In the genomic region with DNA sequence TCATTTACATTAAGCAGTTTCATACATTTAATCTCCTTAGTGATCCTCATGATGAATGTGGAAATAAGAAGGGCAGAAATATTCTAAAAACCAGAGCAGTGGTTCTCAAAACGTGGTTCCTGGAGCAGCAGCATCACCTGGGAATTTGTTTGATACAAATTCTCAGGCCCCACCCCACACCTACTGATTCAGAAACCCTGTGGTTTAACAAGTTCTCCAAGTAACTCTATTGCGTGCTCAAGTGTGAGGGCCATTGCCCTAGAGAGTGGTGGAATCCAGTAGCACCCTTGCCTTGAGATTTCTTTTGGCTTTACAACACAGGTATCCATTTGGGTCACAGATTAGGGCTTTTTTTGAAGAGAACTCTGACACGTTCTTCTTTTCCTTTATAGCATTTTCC, we compare ENCODE assay signal across 20 cellular contexts.
DNase-seq lines count a peak whose midpoint lies in the region; ATAC-seq, FAIRE-seq and TF ChIP-seq lines count a peak whose summit lies in the region.
"Had no signal": no experiment of that assay in that cellular context is flagged by ENCODE, and none has a peak within 500 bp of the region (broad histone marks: within the 10 kb centered on the region; RNA-seq: fewer than 3 reads in every experiment).

No MANE protein-coding gene starts in this region.

- no peak overlapping the region for H3K27ac Mint-ChIP-seq in natural killer cell treated with Interleukin-12 subunit alpha and Interleukin-12 subunit beta and Interleukin-15 and Interleukin-18, amount 100 ng/mL, for 72 hours
- H3K27ac Mint-ChIP-seq: CD14-positive monocyte had no signal

- H3K36me3 ChIP-seq in bronchial epithelial cell (ENCODE audit: control insufficient read depth, insufficient read depth, low read length) (no peaks in the 10 kb centered on the region), brain microvascular endothelial cell (replicated peaks) (no peaks in the 10 kb centered on the region)

- TF ChIP-seq CTCF in bronchial epithelial cell (IDR thresholded peaks at IDR 0.05; ENCODE audit: insufficient read depth, low read length, severe bottlenecking) (no peak), brain microvascular endothelial cell (IDR thresholded peaks at IDR 0.05; ENCODE audit: low read depth, low read length, missing control alignments) (no peak)

- ATAC-seq in GM18498 (IDR thresholded peaks at IDR 0.05; ENCODE audit: unreplicated experiment) = peak; percentile 84
- peak; percentile 49 for ATAC-seq in GM19324 (IDR thresholded peaks at IDR 0.05; ENCODE audit: low FRiP score, unreplicated experiment)
- peak; percentile 75 for ATAC-seq in HG02798 (IDR thresholded peaks at IDR 0.05; ENCODE audit: poor library complexity, unreplicated experiment)
- ATAC-seq in natural killer cell treated with Interleukin-12 subunit alpha and Interleukin-12 subunit beta and Interleukin-15 and Interleukin-18, amount 100 ng/mL, for 72 hours = no peak

- H3K4me3 ChIP-seq in bronchial epithelial cell (ENCODE audit: low read depth, low read length) (no peak overlapping the region), brain microvascular endothelial cell (ENCODE audit: low read depth, low read length) (no peak overlapping the region)
- H3K4me3 ChIP-seq: GM23248, PC-9 had no signal

- no peaks in the 10 kb centered on the region for H3K4me1 Mint-ChIP-seq in natural killer cell treated with Interleukin-12 subunit alpha and Interleukin-12 subunit beta and Interleukin-15 and Interleukin-18, amount 100 ng/mL, for 72 hours (ENCODE audit: low read depth in 2 of 2)
- H3K4me1 Mint-ChIP-seq: CD14-positive monocyte had no signal

- H3K9me3 Mint-ChIP-seq in natural killer cell treated with Interleukin-12 subunit alpha and Interleukin-12 subunit beta and Interleukin-15 and Interleukin-18, amount 100 ng/mL, for 72 hours = peaks cover 10% of the 10 kb centered on the region

- DNase-seq in bronchial epithelial cell (ENCODE audit: low read depth) (peak; percentile 50), inferior parietal cortex (ENCODE audit: extremely low spot score) (no peak), C1 segment of cervical spinal cord (lab: John Stamatoyannopoulos, UW) (no peak), brain microvascular endothelial cell (no peak)
- DNase-seq in natural killer cell treated with Interleukin-12 subunit alpha and Interleukin-12 subunit beta and Interleukin-15 and Interleukin-18, amount 100 ng/mL, for 72 hours (ENCODE audit: low spot score) = no peak
- DNase-seq: Caco-2, GM23248, MM.1S, NCI-H1105, NCI-H187, NCI-H446 treated with DMSO at 0.1 percent for 48 hours, NCI-H748 treated with DMSO at 0.1 percent for 48 hours had no signal

- no peaks in the 10 kb centered on the region for H3K27me3 Mint-ChIP-seq in natural killer cell treated with Interleukin-12 subunit alpha and Interleukin-12 subunit beta and Interleukin-15 and Interleukin-18, amount 100 ng/mL, for 72 hours

- no peak for FAIRE-seq in bronchial epithelial cell (lab: Jason Lieb, UNC)
- FAIRE-seq: A204.1, GM12891, GM19239 had no signal

- no peak overlapping the region for H3K27ac ChIP-seq in brain microvascular endothelial cell
- H3K27ac ChIP-seq: GM23248, PC-9 had no signal

- peaks cover 4% of the 10 kb centered on the region for H3K36me3 Mint-ChIP-seq in natural killer cell treated with Interleukin-12 subunit alpha and Interleukin-12 subunit beta and Interleukin-15 and Interleukin-18, amount 100 ng/mL, for 72 hours
- H3K36me3 Mint-ChIP-seq: CD14-positive monocyte had no signal

- H3K4me3 Mint-ChIP-seq in natural killer cell treated with Interleukin-12 subunit alpha and Interleukin-12 subunit beta and Interleukin-15 and Interleukin-18, amount 100 ng/mL, for 72 hours = no peak overlapping the region
- H3K4me3 Mint-ChIP-seq: CD14-positive monocyte had no signal

- in situ Hi-C loops in brain microvascular endothelial cell (cut with HindIII; ENCODE audit: low pct_ligation_motif_present, low sequenced_read_pairs) = no loop called here

- H3K27me3 ChIP-seq in bronchial epithelial cell (ENCODE audit: control insufficient read depth, insufficient read depth, low read length) (no peaks in the 10 kb centered on the region), brain microvascular endothelial cell (replicated peaks) (no peaks in the 10 kb centered on the region)

Comparison
In these comparisons a context has a peak if more than half of its experiments do, and no peak if none do; other contexts are left out.
1. ATAC-seq: peak in GM18498 (single experiment), GM19324 (single experiment) and HG02798 (single experiment); none in natural killer cell treated with Interleukin-12 subunit alpha and Interleukin-12 subunit beta and Interleukin-15 and Interleukin-18, amount 100 ng/mL, for 72 hours (0 of 2).